8 cellular contexts compared by ENCODE assay signal in genomic region chr19:48391100-48392005, GRCh38. TPM values are rescaled to one million over a fixed set of nuclear protein-coding genes. Genes with fewer than 3 reads are reported as not detected.
DNase-seq lines count a peak whose midpoint lies in the region; ATAC-seq and TF ChIP-seq lines count a peak whose summit lies in the region.

KDELR1 (minus strand) TSS chr19:48391551; CDS start chr19:48391358, 193 bp downstream.

- H3K9me3 ChIP-seq in GM23248 (ENCODE audit: low read depth) (no peaks in the 10 kb centered on the region), iPS-15b (ENCODE audit: control insufficient read depth, insufficient read depth, low read length) (no peaks in the 10 kb centered on the region), gastrocnemius medialis (no peaks in the 10 kb centered on the region)

- H4K20me1 ChIP-seq in GM23248 (ENCODE audit: insufficient read depth), result no peaks in the 10 kb centered on the region

- ATAC-seq in gastrocnemius medialis (peak; percentile 91 to 92), HG02884 (IDR thresholded peaks at IDR 0.05; ENCODE audit: unreplicated experiment) (no peak)

- H2AFZ ChIP-seq in GM23248, result peak within 1 kb of the TSS; percentile 73

- in situ Hi-C loops in GM23248 (cut with MboI), result no loop called here
- in situ Hi-C loops in brain microvascular endothelial cell (cut with HindIII; ENCODE audit: low pct_ligation_motif_present, low sequenced_read_pairs), result no loop called here
- in situ Hi-C loops in gastrocnemius medialis (cut with MboI; ENCODE audit: low sequenced_read_pairs in 4 of 4), result no loop called here

- WGBS in GM23248 (ENCODE audit: low coverage in 1 of 2, low lambda C conversion rate in 2 of 2, missing lambda C conversion rate in 2 of 2), 2 experiments, result 3 to 5% methylated on average over 20 to 42 of the region's 42 CpGs

- intact Hi-C loops in gastrocnemius medialis (cut with DNase I; ENCODE audit: low total_unique reads), result loop anchor here (1.0 to 2.0 kb wide), 3 partner anchors 27 to 77 kb away; partner anchors contain the start of genes CYTH2 and SYNGR4

- H3K36me3 ChIP-seq in GM23248 (ENCODE audit: low read depth) (peaks cover 23% of the 10 kb centered on the region), brain microvascular endothelial cell (replicated peaks) (peaks cover 24% of the 10 kb centered on the region), iPS-15b (ENCODE audit: control insufficient read depth, insufficient read depth, low read length) (peaks cover 22% of the 10 kb centered on the region), gastrocnemius medialis (peaks cover 0 to 32% of the 10 kb centered on the region in 2 donors)

- no peaks in the 10 kb centered on the region for H3F3A ChIP-seq in GM23248 (ENCODE audit: insufficient read depth)

- TF ChIP-seq CTCF in NB4 (IDR thresholded peaks at IDR 0.05; ENCODE audit: low read depth, low read length), result peak; percentile 100
- peak; percentile 96 for TF ChIP-seq CTCF in brain microvascular endothelial cell (IDR thresholded peaks at IDR 0.05; ENCODE audit: low read depth, low read length, missing control alignments)
- TF ChIP-seq CTCF in gastrocnemius medialis (IDR thresholded peaks at IDR 0.05 in 4 of 5, conservative IDR thresholded peaks at IDR 0.05 in 1 of 5), result peak; percentile 78 to 96 (median 87)

- H3K9ac ChIP-seq in GM23248, result peak within 1 kb of the TSS; percentile 99
- H3K9ac ChIP-seq in iPS-15b (ENCODE audit: low read depth, low read length), result peak within 1 kb of the TSS; percentile 97

- H3K4me1 ChIP-seq in GM23248 (ENCODE audit: insufficient read depth) (no peaks in the 10 kb centered on the region; the same call in 1 of the 2 replicates), iPS-15b (ENCODE audit: control insufficient read depth, insufficient read depth, low read length) (no peaks in the 10 kb centered on the region), gastrocnemius medialis (peaks cover 4 to 19% of the 10 kb centered on the region in 2 donors)

- DNase-seq in DMS53 (lab: John Stamatoyannopoulos, UW) (peak; percentile 78), GM23248 (peak; percentile 88), NB4 (ENCODE audit: low read depth) (peak; percentile 93), UCSD-AML1 (lab: John Stamatoyannopoulos, UW; ENCODE audit: unreplicated experiment) (peak; percentile 82), brain microvascular endothelial cell (peak; percentile 39), gastrocnemius medialis (peak; percentile 58 to 66)

- no peaks in the 10 kb centered on the region for H3K9me2 ChIP-seq in GM23248 (ENCODE audit: insufficient read depth)

- H3K4me3 ChIP-seq in GM23248 (peak within 1 kb of the TSS; percentile 91), NB4 (ENCODE audit: low read depth, low read length) (peak within 1 kb of the TSS; percentile 90), brain microvascular endothelial cell (ENCODE audit: low read depth, low read length) (peak within 1 kb of the TSS; percentile 94), iPS-15b (ENCODE audit: low read depth, low read length) (peak within 1 kb of the TSS; percentile 92), gastrocnemius medialis (peak within 1 kb of the TSS; percentile 83 to 100 (median 92))

- H3K27ac ChIP-seq in GM23248 (peak within 1 kb of the TSS; percentile 90), brain microvascular endothelial cell (peak within 1 kb of the TSS; percentile 95), gastrocnemius medialis (peak within 1 kb of the TSS; percentile 85 to 91 (median 88))

- H3K27me3 ChIP-seq in GM23248 (replicated peaks; ENCODE audit: insufficient read depth) (peaks cover 3% of the 10 kb centered on the region; the same call in 1 of the 2 replicates), brain microvascular endothelial cell (replicated peaks) (peaks cover 8% of the 10 kb centered on the region), iPS-15b (ENCODE audit: control insufficient read depth, insufficient read depth, low read length) (peaks cover 27% of the 10 kb centered on the region), gastrocnemius medialis (peaks cover 36 to 41% (median 41%) of the 10 kb centered on the region in 3 donors)

- TF ChIP-seq POLR2A in NB4 (IDR thresholded peaks at IDR 0.05; ENCODE audit: extremely low read depth, insufficient read length), result no peak
- TF ChIP-seq POLR2A in gastrocnemius medialis (IDR thresholded peaks at IDR 0.05), result peak; percentile 60 to 68

- H3K4me2 ChIP-seq in GM23248 (ENCODE audit: unreplicated experiment), result peak within 1 kb of the TSS; percentile 83

- peaks cover 54% of the 10 kb centered on the region for H3K79me2 ChIP-seq in GM23248 (ENCODE audit: insufficient read depth)

RNA-seq across cellular contexts. Expression of gene KDELR1, which starts in this region (rescaled TPM):
- 126 and 170 TPM in 2 replicates for total RNA-seq in GM23248 (2014; rRNA removed; shearing (Covaris generic))
- polyA plus RNA-seq in GM23248 (2016; fragmentation: Nextera tagmentation; extraction: Ambion mirVana), result 231 and 242 TPM in 2 replicates
- 10 to 100 TPM; 44.9 to 64.7 (median 54.0) TPM for total RNA-seq in gastrocnemius medialis

Comparison
In these comparisons a context has a peak if more than half of its experiments do, and no peak if none do; other contexts are left out.
1. DNase-seq: peak in every context shown above with its lines; median percentile 93 in NB4; 88 in GM23248; 82 in UCSD-AML1; 78 in DMS53; 62 in gastrocnemius medialis; 39 in brain microvascular endothelial cell.